ENCODE assay signal across 9 cellular contexts in genomic region chr5:34916518-34916917, GRCh38. TPM values are rescaled to one million over a fixed set of nuclear protein-coding genes. Genes with fewer than 3 reads are reported as not detected.
A peak's percentile ranks its signal among the peaks of the same experiment; 100 is the strongest.
DNase-seq lines count a peak whose midpoint lies in the region; ATAC-seq and TF ChIP-seq lines count a peak whose summit lies in the region.
"Had no signal": no experiment of that assay in that cellular context is flagged by ENCODE, and none has a peak within 500 bp of the region (broad histone marks: within the 10 kb centered on the region; RNA-seq: fewer than 3 reads in every experiment).

No MANE protein-coding gene starts in this region.

- H3K9me3 Mint-ChIP-seq in endothelial cell (ENCODE audit: unreplicated experiment), result no peaks in the 10 kb centered on the region

- no peak overlapping the region for H3K4me3 Mint-ChIP-seq in endothelial cell (ENCODE audit: unreplicated experiment)
- H3K4me3 Mint-ChIP-seq: T-helper 17 cell had no signal

- DNase-seq in GM12864 (ENCODE audit: low read depth) (no peak), fibroblast of the aortic adventitia (ENCODE audit: low read depth) (no peak), gastrocnemius medialis (no peak), endothelial cell (ENCODE audit: low spot score) (no peak), GM19238 (ENCODE audit: insufficient read length, low spot score) (no peak)
- DNase-seq in central memory CD4-positive, alpha-beta T cell, result no peak
- DNase-seq: T-helper 17 cell had no signal

- peak overlapping the region; percentile 76 for H3K4me2 ChIP-seq in OCI-LY1 (ENCODE audit: low read length)

- H4K20me1 ChIP-seq in OCI-LY1 (ENCODE audit: insufficient read depth, low read length), result no peaks in the 10 kb centered on the region

- TF ChIP-seq CTCF in GM12864 (IDR thresholded peaks at IDR 0.05; ENCODE audit: low read depth, low read length, missing control alignments) (no peak), OCI-LY1 (IDR thresholded peaks at IDR 0.05; ENCODE audit: low read length) (no peak), fibroblast of the aortic adventitia (IDR thresholded peaks at IDR 0.05; ENCODE audit: insufficient read depth, low read length) (no peak), gastrocnemius medialis (IDR thresholded peaks at IDR 0.05 in 4 of 5, conservative IDR thresholded peaks at IDR 0.05 in 1 of 5) (no peak), endothelial cell (IDR thresholded peaks at IDR 0.05; ENCODE audit: unreplicated experiment) (no peak)

- peak overlapping the region; percentile 81 for H3K27ac ChIP-seq in OCI-LY1 (ENCODE audit: low read depth, low read length, poor library complexity, severe bottlenecking)
- peak overlapping the region in 2 of 4 donors; percentile 78 to 92 for H3K27ac ChIP-seq in gastrocnemius medialis

- peaks cover 16% of the 10 kb centered on the region for H3K4me1 Mint-ChIP-seq in endothelial cell (ENCODE audit: unreplicated experiment)

- no peaks in the 10 kb centered on the region for H3F3A ChIP-seq in OCI-LY1 (ENCODE audit: insufficient read depth, low read length)

- peak overlapping the region; percentile 88 for H3K9ac ChIP-seq in OCI-LY1 (ENCODE audit: low read length)

- H3K36me3 ChIP-seq in OCI-LY1 (ENCODE audit: insufficient read depth, low read length) (peaks cover 56% of the 10 kb centered on the region), gastrocnemius medialis (peaks cover 0 to 31% of the 10 kb centered on the region in 2 donors)

- no peaks in the 10 kb centered on the region for H3K9me2 ChIP-seq in OCI-LY1 (ENCODE audit: low read depth, low read length)

- in situ Hi-C loops in gastrocnemius medialis (cut with MboI; ENCODE audit: low sequenced_read_pairs in 4 of 4), result loop anchor here in 2 of 4 donors (25.0 kb wide), 1 partner anchor 904 kb away; the partner anchor contains the start of gene AMACR (in 2 of the 2)

- peaks cover 9% of the 10 kb centered on the region for H3K36me3 Mint-ChIP-seq in endothelial cell (ENCODE audit: low read depth, unreplicated experiment)

- ATAC-seq in gastrocnemius medialis, result no peak
- no peak for ATAC-seq in GM21619 (IDR thresholded peaks at IDR 0.05; ENCODE audit: unreplicated experiment)

- H3K27me3 Mint-ChIP-seq in endothelial cell (ENCODE audit: unreplicated experiment), result peaks cover 6% of the 10 kb centered on the region
- H3K27me3 Mint-ChIP-seq: T-helper 17 cell had no signal

- no peak for TF ChIP-seq POLR2A in gastrocnemius medialis (IDR thresholded peaks at IDR 0.05)

- H3K27me3 ChIP-seq in OCI-LY1 (ENCODE audit: insufficient read depth, low read length) (no peaks in the 10 kb centered on the region), gastrocnemius medialis (no peaks in the 10 kb centered on the region)

- H3K4me1 ChIP-seq in OCI-LY1 (ENCODE audit: insufficient read depth, low read length, severe bottlenecking) (peaks cover 33% of the 10 kb centered on the region), gastrocnemius medialis (peaks cover 20 to 23% of the 10 kb centered on the region in 2 donors)

- H3K4me3 ChIP-seq in GM12864 (ENCODE audit: low read depth, low read length), result peak overlapping the region; percentile 81
- H3K4me3 ChIP-seq in OCI-LY1 (ENCODE audit: low read depth, low read length, poor library complexity, severe bottlenecking), result peak overlapping the region; percentile 84
- H3K4me3 ChIP-seq in fibroblast of the aortic adventitia (ENCODE audit: low read depth, low read length), result peak overlapping the region; percentile 98
- peak overlapping the region; percentile 74 to 96 (median 88) for H3K4me3 ChIP-seq in gastrocnemius medialis

- peaks cover 72% of the 10 kb centered on the region for H3K79me2 ChIP-seq in OCI-LY1 (ENCODE audit: insufficient read depth, low read length)

- no peaks in the 10 kb centered on the region for H3K9me3 ChIP-seq in OCI-LY1 (ENCODE audit: low read length)
- H3K9me3 ChIP-seq in gastrocnemius medialis, result no peaks in the 10 kb centered on the region

- H2AFZ ChIP-seq in OCI-LY1 (ENCODE audit: low read length), result no peak overlapping the region

- intact Hi-C loops in gastrocnemius medialis (cut with DNase I; ENCODE audit: low total_unique reads), result loop anchor here (5.0 kb wide), 1 partner anchor 909 kb away; the partner anchor contains the start of gene AMACR

- no peak overlapping the region for H3K27ac Mint-ChIP-seq in endothelial cell (ENCODE audit: unreplicated experiment)
- H3K27ac Mint-ChIP-seq: T-helper 17 cell had no signal

RNA-seq across cellular contexts. Expression of gene BRIX1, which starts 1.0 kb away (rescaled TPM):
- total RNA-seq in fibroblast of the aortic adventitia (ENCODE audit: low replicate concordance) (31.3 and 41.9 TPM in 2 replicates), gastrocnemius medialis (10 to 100 TPM in 3 of 4 donors, 1 to 10 TPM in 1; 9.2 to 15.7 (median 12.0) TPM), endothelial cell (ENCODE audit: unreplicated experiment) (21.2 TPM)

RNA-seq across cellular contexts. Expression of gene RAD1, which starts 1.2 kb away (rescaled TPM):
- total RNA-seq in fibroblast of the aortic adventitia (ENCODE audit: low replicate concordance) (14.7 and 38.6 TPM in 2 replicates), gastrocnemius medialis (10 to 100 TPM in 3 of 4 donors, 1 to 10 TPM in 1; 7.8 to 21.2 (median 18.1) TPM), endothelial cell (ENCODE audit: unreplicated experiment) (15.2 TPM)

RNA-seq across cellular contexts. Expression of gene DNAJC21, which starts 12.8 kb away (rescaled TPM):
- total RNA-seq in fibroblast of the aortic adventitia (ENCODE audit: low replicate concordance) (32.6 and 68.9 TPM in 2 replicates), gastrocnemius medialis (10 to 100 TPM; 40.9 to 81.7 (median 74.7) TPM), endothelial cell (ENCODE audit: unreplicated experiment) (36.8 TPM)
